19 cellular contexts compared by ENCODE assay signal in the genomic region with DNA sequence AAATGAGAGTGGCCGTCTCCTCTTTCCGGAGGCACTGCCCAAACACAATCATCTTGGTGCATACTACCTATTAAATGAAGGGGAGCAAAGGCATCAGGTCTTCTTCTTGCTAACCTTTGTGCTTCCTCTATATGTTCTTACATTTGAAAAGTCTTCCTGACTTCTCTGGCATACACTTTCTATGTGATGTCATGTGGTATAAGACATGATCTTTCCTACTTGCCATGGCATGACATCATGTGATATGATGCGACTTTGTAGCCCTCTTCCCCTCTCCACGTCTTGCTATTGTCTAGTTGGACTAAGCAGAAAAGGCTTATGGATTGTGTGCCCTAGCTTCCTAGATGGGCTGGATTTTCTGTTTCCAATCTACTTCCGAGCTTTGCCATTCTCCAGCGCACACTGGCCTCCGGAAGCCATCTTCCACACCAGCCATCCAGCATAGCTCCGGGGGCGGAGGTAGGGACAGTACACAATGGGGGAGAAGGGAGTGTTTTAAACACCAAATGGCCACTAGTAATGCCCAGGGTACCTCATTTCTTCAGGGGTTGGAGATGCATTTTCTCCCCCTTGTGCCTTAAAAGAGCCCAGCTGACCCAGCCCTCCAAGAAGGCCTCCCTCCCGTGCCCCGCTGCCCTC.
"Had no signal": no experiment of that assay in that cellular context is flagged by ENCODE, and none has a peak within 500 bp of the region (broad histone marks: within the 10 kb centered on the region; RNA-seq: fewer than 3 reads in every experiment).

No MANE protein-coding gene starts in this region.

- H3K4me3 ChIP-seq: esophagus squamous epithelium, hepatocyte, prostate gland, skin epidermis, suprapubic skin, uterus had no signal

- H3K27ac ChIP-seq: esophagus squamous epithelium, hepatocyte, suprapubic skin, uterus had no signal

- H3K27ac Mint-ChIP-seq: activated naive CD4-positive, alpha-beta T cell treated with anti-CD3 and anti-CD28 coated beads, Interleukin-2, amount 10 ng/mL, durations not matched to agents 7 days and 5 days; activated T-helper 2 cell treated with anti-CD3 and anti-CD28 coated beads, Interferon-gamma antibody, Interleukin-2, Interleukin-4, amounts not matched to agents 10 μg/mL and 5 μg/mL and 100 μg/mL, durations not matched to agents 14 hours and 24 hours and 36 hours; natural killer cell had no signal

- H3K9me3 ChIP-seq: esophagus squamous epithelium, prostate gland, suprapubic skin, uterus had no signal

- H3K36me3 ChIP-seq: esophagus squamous epithelium, prostate gland, suprapubic skin, uterus had no signal

- H3K27me3 ChIP-seq: esophagus squamous epithelium, hepatocyte, suprapubic skin, uterus had no signal

- ATAC-seq: natural killer cell had no signal

- H3K27me3 Mint-ChIP-seq: activated naive CD4-positive, alpha-beta T cell treated with anti-CD3 and anti-CD28 coated beads, Interleukin-2, amount 10 ng/mL, durations not matched to agents 7 days and 5 days had no signal

- H3K4me3 Mint-ChIP-seq: activated naive CD4-positive, alpha-beta T cell treated with anti-CD3 and anti-CD28 coated beads, Interleukin-2, amount 10 ng/mL, durations not matched to agents 7 days and 5 days; brain; natural killer cell had no signal

- H3K4me1 ChIP-seq: prostate gland had no signal

- H3K9me3 Mint-ChIP-seq: activated naive CD4-positive, alpha-beta T cell treated with anti-CD3 and anti-CD28 coated beads, Interleukin-2, amount 10 ng/mL, durations not matched to agents 7 days and 5 days; activated T-helper 2 cell treated with anti-CD3 and anti-CD28 coated beads, Interferon-gamma antibody, Interleukin-2, Interleukin-4, amounts not matched to agents 10 μg/mL and 5 μg/mL and 100 μg/mL, durations not matched to agents 14 hours and 24 hours and 36 hours; natural killer cell had no signal

- H3K36me3 Mint-ChIP-seq: brain had no signal

- DNase-seq: activated CD4-positive, CD25-positive, alpha-beta regulatory T cell treated with anti-CD3 and anti-CD28 coated beads, Interleukin-2, amount 50 U/mL, for 72 hours; activated naive CD4-positive, alpha-beta T cell treated with anti-CD3 and anti-CD28 coated beads, Interleukin-2, amount 10 ng/mL, durations not matched to agents 7 days and 5 days; central memory CD4-positive, alpha-beta T cell; cortex of kidney; effector CD8-positive, alpha-beta T cell; esophagus squamous epithelium; mesenchymal stem cell; natural killer cell; stimulated activated CD4-positive, alpha-beta T cell treated with anti-CD3 and anti-CD28 coated beads, Interleukin-4, amount 100 ng/mL, for 24 hours; stimulated activated naive CD4-positive, alpha-beta T cell treated with Interleukin-2 at 50 U/mL for 16 hours; T-helper 1 cell; T1000 had no signal
